In genomic region chr22:42863349-42863911, GRCh38 we compare ENCODE assay signal across 1 cellular context.
TF ChIP-seq lines count a peak whose summit lies in the region.

No MANE protein-coding gene starts in this region.

TF ChIP-seq in GM12878, 131 proteins besides CTCF, POLR2A, EP300 and RAD21 (continued from another document):
- TF ChIP-seq, protein P1, sequence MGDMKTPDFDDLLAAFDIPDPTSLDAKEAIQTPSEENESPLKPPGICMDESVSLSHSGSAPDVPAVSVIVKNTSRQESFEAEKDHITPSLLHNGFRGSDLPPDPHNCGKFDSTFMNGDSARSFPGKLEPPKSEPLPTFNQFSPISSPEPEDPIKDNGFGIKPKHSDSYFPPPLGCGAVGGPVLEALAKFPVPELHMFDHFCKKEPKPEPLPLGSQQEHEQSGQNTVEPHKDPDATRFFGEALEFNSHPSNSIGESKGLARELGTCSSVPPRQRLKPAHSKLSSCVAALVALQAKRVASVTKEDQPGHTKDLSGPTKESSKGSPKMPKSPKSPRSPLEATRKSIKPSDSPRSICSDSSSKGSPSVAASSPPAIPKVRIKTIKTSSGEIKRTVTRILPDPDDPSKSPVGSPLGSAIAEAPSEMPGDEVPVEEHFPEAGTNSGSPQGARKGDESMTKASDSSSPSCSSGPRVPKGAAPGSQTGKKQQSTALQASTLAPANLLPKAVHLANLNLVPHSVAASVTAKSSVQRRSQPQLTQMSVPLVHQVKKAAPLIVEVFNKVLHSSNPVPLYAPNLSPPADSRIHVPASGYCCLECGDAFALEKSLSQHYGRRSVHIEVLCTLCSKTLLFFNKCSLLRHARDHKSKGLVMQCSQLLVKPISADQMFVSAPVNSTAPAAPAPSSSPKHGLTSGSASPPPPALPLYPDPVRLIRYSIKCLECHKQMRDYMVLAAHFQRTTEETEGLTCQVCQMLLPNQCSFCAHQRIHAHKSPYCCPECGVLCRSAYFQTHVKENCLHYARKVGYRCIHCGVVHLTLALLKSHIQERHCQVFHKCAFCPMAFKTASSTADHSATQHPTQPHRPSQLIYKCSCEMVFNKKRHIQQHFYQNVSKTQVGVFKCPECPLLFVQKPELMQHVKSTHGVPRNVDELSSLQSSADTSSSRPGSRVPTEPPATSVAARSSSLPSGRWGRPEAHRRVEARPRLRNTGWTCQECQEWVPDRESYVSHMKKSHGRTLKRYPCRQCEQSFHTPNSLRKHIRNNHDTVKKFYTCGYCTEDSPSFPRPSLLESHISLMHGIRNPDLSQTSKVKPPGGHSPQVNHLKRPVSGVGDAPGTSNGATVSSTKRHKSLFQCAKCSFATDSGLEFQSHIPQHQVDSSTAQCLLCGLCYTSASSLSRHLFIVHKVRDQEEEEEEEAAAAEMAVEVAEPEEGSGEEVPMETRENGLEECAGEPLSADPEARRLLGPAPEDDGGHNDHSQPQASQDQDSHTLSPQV (IDR thresholded peaks at IDR 0.05), result no peak
- TF ChIP-seq ZNF384 (IDR thresholded peaks at IDR 0.05; ENCODE audit: borderline replicate concordance, low read depth, low read length) (no peak), TCF7 (IDR thresholded peaks at IDR 0.05; ENCODE audit: borderline replicate concordance) (no peak), ZZZ3 (IDR thresholded peaks at IDR 0.05; ENCODE audit: control insufficient read depth, insufficient read length, low read depth) (no peak), SRF (IDR thresholded peaks at IDR 0.05; ENCODE audit: low read depth in 2 of 2, low read length in 2 of 2) (no peak), CHD2 (IDR thresholded peaks at IDR 0.05; ENCODE audit: borderline replicate concordance, low read depth, low read length) (no peak), IKZF1 (conservative IDR thresholded peaks at IDR 0.05) (peak; percentile 26; the same call in 1 of the 2 replicates), EED (IDR thresholded peaks at IDR 0.05; ENCODE audit: low read depth) (peak; percentile 55), MXI1 (IDR thresholded peaks at IDR 0.05; ENCODE audit: low read depth, low read length) (no peak), RUNX3 (IDR thresholded peaks at IDR 0.05; ENCODE audit: low read length) (peak; percentile 88), NR2C2 (IDR thresholded peaks at IDR 0.05; ENCODE audit: borderline replicate concordance, control insufficient read depth, insufficient read length, low read depth) (no peak), IKZF2 (IDR thresholded peaks at IDR 0.05) (peak; percentile 68 to 78; a peak in 3 of 4 replicates), ETV6 (conservative IDR thresholded peaks at IDR 0.05 in 1 of 2, IDR thresholded peaks at IDR 0.05 in 1 of 2; ENCODE audit: borderline replicate concordance in 1 of 2, low read depth in 1 of 2) (peak in 1 of 2 experiments; percentile 69; a peak in 1 of 4 replicates), BHLHE40 (IDR thresholded peaks at IDR 0.05; ENCODE audit: borderline replicate concordance in 1 of 2, low read depth in 2 of 2, low read length in 1 of 2) (no peak), JUNB (IDR thresholded peaks at IDR 0.05) (peak; percentile 39; the same call in 1 of the 2 replicates), CBX5 (IDR thresholded peaks at IDR 0.05; ENCODE audit: low read depth) (0 out of 2 replicates have a peak, but pooled peaks have one; percentile 33), BCL3 (IDR thresholded peaks at IDR 0.05; ENCODE audit: borderline replicate concordance, insufficient read depth, low read depth, low read length, poor library complexity, severe bottlenecking) (no peak), BMI1 (IDR thresholded peaks at IDR 0.05; ENCODE audit: borderline replicate concordance) (no peak), TARDBP (IDR thresholded peaks at IDR 0.05; ENCODE audit: borderline replicate concordance) (no peak), MYB (IDR thresholded peaks at IDR 0.05; ENCODE audit: borderline replicate concordance, low read depth, low read length) (no peak)
- TF ChIP-seq, protein P2, sequence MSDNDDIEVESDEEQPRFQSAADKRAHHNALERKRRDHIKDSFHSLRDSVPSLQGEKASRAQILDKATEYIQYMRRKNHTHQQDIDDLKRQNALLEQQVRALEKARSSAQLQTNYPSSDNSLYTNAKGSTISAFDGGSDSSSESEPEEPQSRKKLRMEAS (IDR thresholded peaks at IDR 0.05; ENCODE audit: low read depth, low read length), result no peak
- TF ChIP-seq, protein P3, sequence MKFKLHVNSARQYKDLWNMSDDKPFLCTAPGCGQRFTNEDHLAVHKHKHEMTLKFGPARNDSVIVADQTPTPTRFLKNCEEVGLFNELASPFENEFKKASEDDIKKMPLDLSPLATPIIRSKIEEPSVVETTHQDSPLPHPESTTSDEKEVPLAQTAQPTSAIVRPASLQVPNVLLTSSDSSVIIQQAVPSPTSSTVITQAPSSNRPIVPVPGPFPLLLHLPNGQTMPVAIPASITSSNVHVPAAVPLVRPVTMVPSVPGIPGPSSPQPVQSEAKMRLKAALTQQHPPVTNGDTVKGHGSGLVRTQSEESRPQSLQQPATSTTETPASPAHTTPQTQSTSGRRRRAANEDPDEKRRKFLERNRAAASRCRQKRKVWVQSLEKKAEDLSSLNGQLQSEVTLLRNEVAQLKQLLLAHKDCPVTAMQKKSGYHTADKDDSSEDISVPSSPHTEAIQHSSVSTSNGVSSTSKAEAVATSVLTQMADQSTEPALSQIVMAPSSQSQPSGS (IDR thresholded peaks at IDR 0.05; ENCODE audit: low read length), result peak; percentile 31; the same call in 1 of the 2 replicates
- TF ChIP-seq, protein P4, sequence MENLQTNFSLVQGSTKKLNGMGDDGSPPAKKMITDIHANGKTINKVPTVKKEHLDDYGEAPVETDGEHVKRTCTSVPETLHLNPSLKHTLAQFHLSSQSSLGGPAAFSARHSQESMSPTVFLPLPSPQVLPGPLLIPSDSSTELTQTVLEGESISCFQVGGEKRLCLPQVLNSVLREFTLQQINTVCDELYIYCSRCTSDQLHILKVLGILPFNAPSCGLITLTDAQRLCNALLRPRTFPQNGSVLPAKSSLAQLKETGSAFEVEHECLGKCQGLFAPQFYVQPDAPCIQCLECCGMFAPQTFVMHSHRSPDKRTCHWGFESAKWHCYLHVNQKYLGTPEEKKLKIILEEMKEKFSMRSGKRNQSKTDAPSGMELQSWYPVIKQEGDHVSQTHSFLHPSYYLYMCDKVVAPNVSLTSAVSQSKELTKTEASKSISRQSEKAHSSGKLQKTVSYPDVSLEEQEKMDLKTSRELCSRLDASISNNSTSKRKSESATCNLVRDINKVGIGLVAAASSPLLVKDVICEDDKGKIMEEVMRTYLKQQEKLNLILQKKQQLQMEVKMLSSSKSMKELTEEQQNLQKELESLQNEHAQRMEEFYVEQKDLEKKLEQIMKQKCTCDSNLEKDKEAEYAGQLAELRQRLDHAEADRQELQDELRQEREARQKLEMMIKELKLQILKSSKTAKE (IDR thresholded peaks at IDR 0.05; ENCODE audit: low read depth, poor library complexity, severe bottlenecking), result no peak
